11 cellular contexts compared by ENCODE assay signal in the genomic region with DNA sequence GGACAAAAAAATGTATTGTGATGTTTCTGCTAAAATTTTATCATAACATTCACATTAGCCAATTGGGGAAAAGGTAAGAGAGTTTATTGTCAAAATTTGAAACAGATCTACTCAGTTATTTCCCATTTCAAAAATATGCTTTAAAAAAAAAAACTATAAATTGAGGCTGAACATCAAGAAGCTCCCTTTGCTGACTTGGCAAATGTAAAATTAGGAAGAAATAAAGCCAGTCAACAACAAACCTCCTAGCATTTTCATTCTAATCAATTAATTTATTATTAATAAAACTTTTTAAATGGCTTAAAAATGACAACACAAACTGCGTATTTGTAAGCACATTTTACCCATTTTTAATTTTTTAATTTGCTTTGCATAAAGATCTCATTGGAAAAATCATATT.
"Had no signal": no experiment of that assay in that cellular context is flagged by ENCODE, and none has a peak within 500 bp of the region (broad histone marks: within the 10 kb centered on the region; RNA-seq: fewer than 3 reads in every experiment).

No MANE protein-coding gene starts in this region.

- H3K4me2 ChIP-seq: GM23338 had no signal

- H3K4me3 Mint-ChIP-seq: GM23338, H9, HFFc6 had no signal

- H3K27ac Mint-ChIP-seq: GM23338, HFFc6 had no signal

- H3K9me3 Mint-ChIP-seq: GM23338, H9, HFFc6 had no signal

- ATAC-seq: GM23338, HCT116 had no signal

- H3K9me3 ChIP-seq: HAP-1 had no signal

- H2AFZ ChIP-seq: GM23248, GM23338 had no signal

- H3K9ac ChIP-seq: GM23248 had no signal

- H3K4me3 ChIP-seq: GM23248, GM23338, HAP-1 had no signal

- FAIRE-seq: H1, H54 had no signal

- DNase-seq: GM23248, GOT3, H7, H9, HCEC 1CT, HFFc6 had no signal

- H3K36me3 ChIP-seq: HAP-1 had no signal

- H3K27ac ChIP-seq: GM23248 had no signal
